Comparison of ENCODE assay signal across 30 cellular contexts in the genomic region with DNA sequence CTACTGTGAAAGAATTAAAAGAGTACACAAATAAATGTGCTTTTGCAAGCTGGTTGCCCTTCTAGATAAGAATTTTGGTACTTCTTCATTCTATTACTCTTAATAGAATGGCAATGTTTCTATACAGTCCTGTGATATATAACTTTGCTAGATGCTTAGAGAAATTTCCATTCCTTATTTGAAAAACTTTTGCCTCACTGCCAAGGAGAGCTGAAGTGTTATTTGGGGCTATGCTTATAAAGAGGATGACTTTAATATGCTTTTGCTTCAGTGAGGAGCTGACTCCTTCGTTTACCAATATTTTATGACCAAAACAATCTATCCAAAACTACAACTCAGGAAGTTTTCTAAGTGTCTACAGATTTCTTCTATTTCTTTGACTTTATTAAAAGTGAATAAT. TPM values are rescaled to one million over a fixed set of nuclear protein-coding genes. Genes with fewer than 3 reads are reported as not detected.
"Had no signal": no experiment of that assay in that cellular context is flagged by ENCODE, and none has a peak within 500 bp of the region (broad histone marks: within the 10 kb centered on the region; RNA-seq: fewer than 3 reads in every experiment).

No MANE protein-coding gene starts in this region.

- H3K9me3 ChIP-seq: adrenal gland, body of pancreas, heart left ventricle had no signal

- H3K27ac ChIP-seq: body of pancreas, cardiac muscle cell, neural progenitor cell had no signal

- H3K27ac Mint-ChIP-seq: activated CD4-positive, alpha-beta memory T cell treated with anti-CD3 and anti-CD28 coated beads for 36 hours; activated CD4-positive, alpha-beta T cell treated with anti-CD3 and anti-CD28 coated beads, Interleukin-2, amount 10 ng/mL, durations not matched to agents 24 days and 14 days; activated naive CD4-positive, alpha-beta T cell treated with anti-CD3 and anti-CD28 coated beads for 36 hours; activated naive CD8-positive, alpha-beta T cell treated with anti-CD3 and anti-CD28 coated beads for 36 hours; activated T-helper 1 cell treated with anti-CD3 and anti-CD28 coated beads, Interleukin-12 subunit alpha, Interleukin-12 subunit beta, Interleukin-2, Interleukin-4 antibody, amounts not matched to agents 30 ng/mL and 10 ng/mL and 1 ng/mL, durations not matched to agents 14 hours and 24 hours and 36 hours; effector memory CD8-positive, alpha-beta T cell; mesothelial cell of epicardium; neural progenitor cell; stimulated activated naive B cell treated with anti-CD40 and anti-IgM and Interleukin-4, amounts not matched to agents 10 μg/mL and 1 μg/mL and 100 μg/mL, for 72 hours; T-helper 1 cell treated with Interleukin-12 subunit alpha and Interleukin-12 subunit beta and Interleukin-4 antibody, amounts not matched to agents 30 μg/mL and 1 μg/mL, for 36 hours; type B pancreatic cell had no signal

- H3K9ac ChIP-seq: neural progenitor cell had no signal

- H3K4me1 Mint-ChIP-seq: activated CD4-positive, alpha-beta T cell treated with anti-CD3 and anti-CD28 coated beads, Interleukin-2, amount 10 ng/mL, durations not matched to agents 24 days and 14 days; activated naive CD8-positive, alpha-beta T cell treated with anti-CD3 and anti-CD28 coated beads for 36 hours; mesothelial cell of epicardium; naive thymus-derived CD8-positive, alpha-beta T cell; neural progenitor cell; stimulated activated naive B cell treated with anti-CD40 and anti-IgM and Interleukin-4, amounts not matched to agents 10 μg/mL and 1 μg/mL and 100 μg/mL, for 72 hours had no signal

- DNase-seq: activated CD4-positive, alpha-beta memory T cell treated with anti-CD3 and anti-CD28 coated beads for 36 hours; activated CD4-positive, alpha-beta T cell treated with anti-CD3 and anti-CD28 coated beads, Interleukin-2, amount 10 ng/mL, durations not matched to agents 24 days and 14 days; activated CD4-positive, CD25-positive, alpha-beta regulatory T cell treated with anti-CD3 and anti-CD28 coated beads, Interleukin-2, amount 50 U/mL, for 72 hours; activated CD8-positive, alpha-beta memory T cell treated with anti-CD3 and anti-CD28 coated beads, Interleukin-2, amount 50 U/mL, for 4 hours; activated effector memory CD4-positive, alpha-beta T cell treated with anti-CD3 and anti-CD28 coated beads, Interleukin-2, amount 50 U/mL, for 16 hours; activated naive CD4-positive, alpha-beta T cell treated with anti-CD3 and anti-CD28 coated beads for 36 hours; activated naive CD8-positive, alpha-beta T cell treated with anti-CD3 and anti-CD28 coated beads for 36 hours; activated T-cell treated with anti-CD3 and anti-CD28 coated beads, Interleukin-2, amount 50 U/mL, for 1 hour; adrenal gland; aorta; body of pancreas; cerebellar nuclear complex; cortex of kidney; effector memory CD8-positive, alpha-beta T cell; erythroblast; foreskin fibroblast; heart left ventricle; naive thymus-derived CD8-positive, alpha-beta T cell; occipital lobe; stimulated activated CD4-positive, alpha-beta T cell treated with anti-CD3 and anti-CD28 coated beads, Interleukin-1b, Interleukin-23, amount 100 ng/mL, for 48 hours; stimulated activated naive B cell treated with anti-CD40 and anti-IgM and Interleukin-4, amounts not matched to agents 10 μg/mL and 1 μg/mL and 100 μg/mL, for 72 hours; T1000 had no signal

- ATAC-seq: body of pancreas; effector memory CD8-positive, alpha-beta T cell; heart left ventricle; naive thymus-derived CD8-positive, alpha-beta T cell; stimulated activated naive B cell treated with anti-CD40 and anti-IgM and Interleukin-4, amounts not matched to agents 10 μg/mL and 1 μg/mL and 100 μg/mL, for 72 hours had no signal

- H3K4me3 ChIP-seq: adrenal gland, body of pancreas, cardiac muscle cell, heart left ventricle, neural progenitor cell, smooth muscle cell had no signal

- H3K27me3 ChIP-seq: adrenal gland, body of pancreas, cardiac muscle cell, heart left ventricle, neural progenitor cell had no signal

- H3K9me3 Mint-ChIP-seq: activated CD4-positive, alpha-beta memory T cell treated with anti-CD3 and anti-CD28 coated beads for 36 hours; activated CD4-positive, alpha-beta T cell treated with anti-CD3 and anti-CD28 coated beads, Interleukin-2, amount 10 ng/mL, durations not matched to agents 24 days and 14 days; activated naive CD4-positive, alpha-beta T cell treated with anti-CD3 and anti-CD28 coated beads for 36 hours; activated naive CD8-positive, alpha-beta T cell treated with anti-CD3 and anti-CD28 coated beads for 36 hours; activated T-helper 1 cell treated with anti-CD3 and anti-CD28 coated beads, Interleukin-12 subunit alpha, Interleukin-12 subunit beta, Interleukin-2, Interleukin-4 antibody, amounts not matched to agents 30 ng/mL and 10 ng/mL and 1 ng/mL, durations not matched to agents 14 hours and 24 hours and 36 hours; effector memory CD8-positive, alpha-beta T cell; mesothelial cell of epicardium; naive thymus-derived CD8-positive, alpha-beta T cell; T-helper 1 cell treated with Interleukin-12 subunit alpha and Interleukin-12 subunit beta and Interleukin-4 antibody, amounts not matched to agents 30 μg/mL and 1 μg/mL, for 36 hours; type B pancreatic cell had no signal

- H3K36me3 ChIP-seq: adrenal gland, cardiac muscle cell, heart left ventricle, neural progenitor cell had no signal

- H3K4me3 Mint-ChIP-seq: activated CD4-positive, alpha-beta memory T cell treated with anti-CD3 and anti-CD28 coated beads for 36 hours; activated CD4-positive, alpha-beta T cell treated with anti-CD3 and anti-CD28 coated beads, Interleukin-2, amount 10 ng/mL, durations not matched to agents 24 days and 14 days; activated naive CD4-positive, alpha-beta T cell treated with anti-CD3 and anti-CD28 coated beads for 36 hours; activated naive CD8-positive, alpha-beta T cell treated with anti-CD3 and anti-CD28 coated beads for 36 hours; activated T-helper 1 cell treated with anti-CD3 and anti-CD28 coated beads, Interleukin-12 subunit alpha, Interleukin-12 subunit beta, Interleukin-2, Interleukin-4 antibody, amounts not matched to agents 30 ng/mL and 10 ng/mL and 1 ng/mL, durations not matched to agents 14 hours and 24 hours and 36 hours; effector memory CD8-positive, alpha-beta T cell; mesothelial cell of epicardium; naive thymus-derived CD8-positive, alpha-beta T cell; neural progenitor cell; stimulated activated naive B cell treated with anti-CD40 and anti-IgM and Interleukin-4, amounts not matched to agents 10 μg/mL and 1 μg/mL and 100 μg/mL, for 72 hours; T-helper 1 cell treated with Interleukin-12 subunit alpha and Interleukin-12 subunit beta and Interleukin-4 antibody, amounts not matched to agents 30 μg/mL and 1 μg/mL, for 36 hours; type B pancreatic cell had no signal

- H3K36me3 Mint-ChIP-seq: activated CD4-positive, alpha-beta memory T cell treated with anti-CD3 and anti-CD28 coated beads for 36 hours; activated naive CD8-positive, alpha-beta T cell treated with anti-CD3 and anti-CD28 coated beads for 36 hours; mesothelial cell of epicardium; naive thymus-derived CD8-positive, alpha-beta T cell; neural progenitor cell; stimulated activated naive B cell treated with anti-CD40 and anti-IgM and Interleukin-4, amounts not matched to agents 10 μg/mL and 1 μg/mL and 100 μg/mL, for 72 hours; type B pancreatic cell had no signal

RNA-seq across cellular contexts. Expression of gene MAMDC2, which starts 12.2 kb away (rescaled TPM):
- total RNA-seq: activated CD4-positive, alpha-beta memory T cell treated with anti-CD3 and anti-CD28 coated beads for 36 hours; activated CD4-positive, alpha-beta T cell treated with anti-CD3 and anti-CD28 coated beads, Interleukin-2, amount 10 ng/mL, durations not matched to agents 24 days and 14 days; activated CD8-positive, alpha-beta memory T cell treated with anti-CD3 and anti-CD28 coated beads for 36 hours; activated naive CD4-positive, alpha-beta T cell treated with anti-CD3 and anti-CD28 coated beads for 36 hours; activated naive CD8-positive, alpha-beta T cell treated with anti-CD3 and anti-CD28 coated beads for 36 hours; activated T-helper 1 cell treated with anti-CD3 and anti-CD28 coated beads, Interleukin-12 subunit alpha, Interleukin-12 subunit beta, Interleukin-2, Interleukin-4 antibody, amounts not matched to agents 30 ng/mL and 10 ng/mL and 1 ng/mL, durations not matched to agents 14 hours and 24 hours and 36 hours; naive thymus-derived CD8-positive, alpha-beta T cell had no signal
